ENCODE assay signal across 12 cellular contexts in the genomic region with DNA sequence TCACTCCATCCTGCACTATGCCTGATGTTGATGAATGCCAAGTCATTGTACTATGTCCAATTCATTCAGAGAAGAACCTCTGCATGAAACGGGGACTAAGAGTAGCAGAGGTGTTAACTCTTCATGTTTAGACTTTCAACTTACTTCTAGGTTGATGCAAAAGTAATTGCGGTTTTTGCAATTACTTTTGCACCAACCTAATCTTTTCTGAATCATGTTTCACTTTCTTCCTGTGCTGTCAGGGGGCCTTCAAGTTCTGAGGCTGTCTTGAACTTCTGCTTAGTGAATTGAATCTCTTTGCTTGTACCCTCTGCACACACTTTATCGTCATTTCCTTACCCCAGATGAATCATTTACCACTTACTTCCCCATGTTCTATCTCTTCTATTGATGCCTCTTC.
DNase-seq lines count a peak whose midpoint lies in the region; ATAC-seq and FAIRE-seq lines count a peak whose summit lies in the region.
"Had no signal": no experiment of that assay in that cellular context is flagged by ENCODE, and none has a peak within 500 bp of the region (broad histone marks: within the 10 kb centered on the region; RNA-seq: fewer than 3 reads in every experiment).

No MANE protein-coding gene starts in this region.

- in situ Hi-C loops in G401 (cut with HindIII; ENCODE audit: low sequenced_read_pairs) = no loop called here

- ATAC-seq in GM21381 (IDR thresholded peaks at IDR 0.05; ENCODE audit: unreplicated experiment) = peak; percentile 84
- ATAC-seq in HG03196 (IDR thresholded peaks at IDR 0.05; ENCODE audit: unreplicated experiment) = peak; percentile 95
- ATAC-seq in stimulated activated memory B cell treated with anti-CD40 and anti-IgM and Interleukin-4, amounts not matched to agents 10 μg/mL and 1 μg/mL and 100 μg/mL, for 72 hours = no peak
- ATAC-seq: HepG2 had no signal

- FAIRE-seq in GM18507 (lab: Jason Lieb, UNC) = peak; percentile 65
- FAIRE-seq: HepG2 had no signal

- no peaks in the 10 kb centered on the region for H3K4me1 Mint-ChIP-seq in stimulated activated memory B cell treated with anti-CD40 and anti-IgM and Interleukin-4, amounts not matched to agents 10 μg/mL and 1 μg/mL and 100 μg/mL, for 72 hours

- H3K36me3 Mint-ChIP-seq in stimulated activated memory B cell treated with anti-CD40 and anti-IgM and Interleukin-4, amounts not matched to agents 10 μg/mL and 1 μg/mL and 100 μg/mL, for 72 hours = no peaks in the 10 kb centered on the region

- DNase-seq in GM18507 (ENCODE audit: extremely low spot score, insufficient read length, low read depth) (no peak), SKM-1 treated with dmso at 0.1 percent for 144 hours (lab: John Stamatoyannopoulos, UW; ENCODE audit: unreplicated experiment) (peak; percentile 62), NCI-H526 treated with DMSO at 0.1 percent for 48 hours (lab: John Stamatoyannopoulos, UW) (no peak), G401 (ENCODE audit: low spot score) (no peak)
- no peak for DNase-seq in activated CD4-positive, CD25-positive, alpha-beta regulatory T cell (lab: John Stamatoyannopoulos, UW)
- DNase-seq: NCI-H446 treated with DMSO at 0.1 percent for 48 hours; spleen; stimulated activated naive CD4-positive, alpha-beta T cell had no signal

- H3K27ac Mint-ChIP-seq in stimulated activated memory B cell treated with anti-CD40 and anti-IgM and Interleukin-4, amounts not matched to agents 10 μg/mL and 1 μg/mL and 100 μg/mL, for 72 hours = no peak overlapping the region

- H3K9me3 Mint-ChIP-seq in stimulated activated memory B cell treated with anti-CD40 and anti-IgM and Interleukin-4, amounts not matched to agents 10 μg/mL and 1 μg/mL and 100 μg/mL, for 72 hours = peaks cover 3% of the 10 kb centered on the region

- H3K4me3 Mint-ChIP-seq in stimulated activated memory B cell treated with anti-CD40 and anti-IgM and Interleukin-4, amounts not matched to agents 10 μg/mL and 1 μg/mL and 100 μg/mL, for 72 hours = no peak overlapping the region

- H3K27me3 Mint-ChIP-seq in stimulated activated memory B cell treated with anti-CD40 and anti-IgM and Interleukin-4, amounts not matched to agents 10 μg/mL and 1 μg/mL and 100 μg/mL, for 72 hours = no peaks in the 10 kb centered on the region
